ENCODE assay signal across 8 cellular contexts in the genomic region with DNA sequence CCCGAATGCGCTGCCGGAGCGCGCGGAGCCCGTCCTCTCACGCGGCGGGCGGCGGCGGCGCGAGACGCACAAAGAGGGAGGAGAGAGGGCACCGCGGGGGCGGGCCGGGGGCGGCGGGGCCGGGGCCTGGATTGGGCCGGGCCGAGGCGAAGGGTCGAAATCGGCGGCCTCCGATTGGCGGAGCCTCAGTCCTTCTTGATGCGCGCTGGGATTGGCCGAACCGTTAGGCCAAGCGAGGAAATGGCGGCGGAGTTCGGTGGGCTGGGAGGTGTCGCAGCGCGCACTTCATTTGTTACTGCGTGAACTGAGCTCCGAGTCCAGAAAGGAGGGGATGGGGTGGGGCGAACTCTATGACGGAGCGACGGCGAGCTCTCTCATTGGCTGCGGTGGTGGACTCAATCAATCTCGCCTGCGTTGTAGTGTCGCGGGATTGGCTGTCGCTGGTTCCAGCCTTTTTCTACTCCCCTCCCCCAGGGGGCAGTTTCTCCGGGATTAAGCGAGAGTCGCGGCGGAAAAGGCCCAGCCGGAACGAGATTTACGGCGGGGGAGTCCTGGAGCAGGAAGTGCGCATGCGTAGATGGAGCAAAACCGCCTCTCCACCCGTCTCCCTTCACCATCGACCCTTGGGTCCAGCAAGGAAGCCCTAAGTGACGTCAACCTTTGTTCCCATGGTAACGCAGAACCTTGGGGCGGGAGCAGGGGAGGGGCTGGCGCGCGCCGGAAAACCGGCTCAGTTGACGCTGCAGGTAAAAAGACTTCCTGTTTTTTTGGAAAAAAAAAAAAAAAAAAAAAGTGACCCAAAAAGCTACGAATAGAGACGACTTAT. TPM values are rescaled to one million over a fixed set of nuclear protein-coding genes. Genes with fewer than 3 reads are reported as not detected.
DNase-seq lines count a peak whose midpoint lies in the region; ATAC-seq lines count a peak whose summit lies in the region.

A gene with protein sequence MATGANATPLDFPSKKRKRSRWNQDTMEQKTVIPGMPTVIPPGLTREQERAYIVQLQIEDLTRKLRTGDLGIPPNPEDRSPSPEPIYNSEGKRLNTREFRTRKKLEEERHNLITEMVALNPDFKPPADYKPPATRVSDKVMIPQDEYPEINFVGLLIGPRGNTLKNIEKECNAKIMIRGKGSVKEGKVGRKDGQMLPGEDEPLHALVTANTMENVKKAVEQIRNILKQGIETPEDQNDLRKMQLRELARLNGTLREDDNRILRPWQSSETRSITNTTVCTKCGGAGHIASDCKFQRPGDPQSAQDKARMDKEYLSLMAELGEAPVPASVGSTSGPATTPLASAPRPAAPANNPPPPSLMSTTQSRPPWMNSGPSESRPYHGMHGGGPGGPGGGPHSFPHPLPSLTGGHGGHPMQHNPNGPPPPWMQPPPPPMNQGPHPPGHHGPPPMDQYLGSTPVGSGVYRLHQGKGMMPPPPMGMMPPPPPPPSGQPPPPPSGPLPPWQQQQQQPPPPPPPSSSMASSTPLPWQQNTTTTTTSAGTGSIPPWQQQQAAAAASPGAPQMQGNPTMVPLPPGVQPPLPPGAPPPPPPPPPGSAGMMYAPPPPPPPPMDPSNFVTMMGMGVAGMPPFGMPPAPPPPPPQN (minus strand): TSS at position 70 of the 826 bp plus-strand sequence. CDS start 150 bp downstream, outside the sequence.

- H3K9me3 Mint-ChIP-seq in activated CD4-positive, alpha-beta T cell treated with anti-CD3 and anti-CD28 coated beads, Interleukin-2, amount 10 ng/mL, durations not matched to agents 7 days and 5 days = no peaks in the 10 kb centered on the region

- peak within 1 kb of the TSS; percentile 95 to 100 (median 99) for H3K27ac ChIP-seq in BLaER1 treated with 17β-estradiol and CSF1 and Interleukin-3, amounts not matched to agents 10 nM and 100 nM

- no peaks in the 10 kb centered on the region for H3K27me3 ChIP-seq in BLaER1 treated with 17β-estradiol and CSF1 and Interleukin-3, amounts not matched to agents 10 nM and 100 nM

- peaks cover 39 to 42% (median 39%) of the 10 kb centered on the region in 11 experiments for H4K20me1 ChIP-seq in BLaER1 treated with 17β-estradiol and CSF1 and Interleukin-3, amounts not matched to agents 10 nM and 100 nM

- POLR2A ChIA-PET in activated CD4-positive, alpha-beta T cell treated with anti-CD3 and anti-CD28 coated beads, Interleukin-2, amount 10 ng/mL, durations not matched to agents 7 days and 5 days (lab: Charles Lee) = interaction anchor here (0.6 to 1.0 kb wide), 5 partner anchors 32 to 794 kb away, joined by 3 to 4 read pairs (median 3); a partner anchor contains a TSS

- peak within 1 kb of the TSS; percentile 71 to 98 (median 92) for H3K4me3 ChIP-seq in BLaER1 treated with 17β-estradiol and CSF1 and Interleukin-3, amounts not matched to agents 10 nM and 100 nM

- peaks cover 41 to 51% (median 50%) of the 10 kb centered on the region in 10 experiments for H3K4me1 ChIP-seq in BLaER1 treated with 17β-estradiol and CSF1 and Interleukin-3, amounts not matched to agents 10 nM and 100 nM

- H3K27ac Mint-ChIP-seq in activated CD4-positive, alpha-beta T cell treated with anti-CD3 and anti-CD28 coated beads, Interleukin-2, amount 10 ng/mL, durations not matched to agents 7 days and 5 days = peak within 1 kb of the TSS; percentile 98

- H3K4me2 ChIP-seq in BLaER1 treated with 17β-estradiol and CSF1 and Interleukin-3, amounts not matched to agents 10 nM and 100 nM = peak within 1 kb of the TSS; percentile 92 to 98 (median 97)

- H3K27me3 Mint-ChIP-seq in activated CD4-positive, alpha-beta T cell treated with anti-CD3 and anti-CD28 coated beads, Interleukin-2, amount 10 ng/mL, durations not matched to agents 7 days and 5 days = no peaks in the 10 kb centered on the region

- CTCF ChIA-PET in activated CD4-positive, alpha-beta T cell treated with anti-CD3 and anti-CD28 coated beads, Interleukin-2, amount 10 ng/mL, durations not matched to agents 7 days and 5 days (lab: Charles Lee) = interaction anchor here (0.6 to 1.8 kb wide), 11 partner anchors 11 to 1891 kb away, joined by 3 to 7 read pairs (median 3); a partner anchor contains a TSS

- ATAC-seq in GM19328 (IDR thresholded peaks at IDR 0.05; ENCODE audit: unreplicated experiment) (peak; percentile 84), HG03520 (IDR thresholded peaks at IDR 0.05; ENCODE audit: unreplicated experiment) (peak; percentile 78)

- H3K4me1 Mint-ChIP-seq in activated CD4-positive, alpha-beta T cell treated with anti-CD3 and anti-CD28 coated beads, Interleukin-2, amount 10 ng/mL, durations not matched to agents 7 days and 5 days = peaks cover 54% of the 10 kb centered on the region

- DNase-seq in NCI-H69 (lab: John Stamatoyannopoulos, UW) (peak; percentile 100), dedifferentiated amniotic fluid mesenchymal stem cell (ENCODE audit: extremely low spot score) (peak; percentile 100), left kidney (ENCODE audit: low read depth, low spot score) (peak; percentile 100)
- DNase-seq in activated CD4-positive, alpha-beta T cell treated with anti-CD3 and anti-CD28 coated beads, Interleukin-2, amount 10 ng/mL, durations not matched to agents 7 days and 5 days = peak; percentile 100
- peak; percentile 97 to 98 for DNase-seq in stimulated activated CD4-positive, alpha-beta T cell treated with anti-CD3 and anti-CD28 coated beads, Interleukin-2, amount 100 ng/mL, for 24 hours

- no peaks in the 10 kb centered on the region for H3K9me3 ChIP-seq in BLaER1 treated with 17β-estradiol and CSF1 and Interleukin-3, amounts not matched to agents 10 nM and 100 nM (replicated peaks in 1 of 11)

- peak within 1 kb of the TSS; percentile 96 to 100 (median 99) for H3K9ac ChIP-seq in BLaER1 treated with 17β-estradiol and CSF1 and Interleukin-3, amounts not matched to agents 10 nM and 100 nM

- H3K4me3 Mint-ChIP-seq in activated CD4-positive, alpha-beta T cell treated with anti-CD3 and anti-CD28 coated beads, Interleukin-2, amount 10 ng/mL, durations not matched to agents 7 days and 5 days = peak within 1 kb of the TSS; percentile 97

- peaks cover 40% of the 10 kb centered on the region for H3K36me3 Mint-ChIP-seq in activated CD4-positive, alpha-beta T cell treated with anti-CD3 and anti-CD28 coated beads, Interleukin-2, amount 10 ng/mL, durations not matched to agents 7 days and 5 days (ENCODE audit: low read depth)

- peaks cover 35 to 39% (median 38%) of the 10 kb centered on the region in 11 experiments for H3K36me3 ChIP-seq in BLaER1 treated with 17β-estradiol and CSF1 and Interleukin-3, amounts not matched to agents 10 nM and 100 nM

RNA-seq across cellular contexts. Expression of the gene that starts here (rescaled TPM):
- total RNA-seq in activated CD4-positive, alpha-beta T cell treated with anti-CD3 and anti-CD28 coated beads, Interleukin-2, amount 10 ng/mL, durations not matched to agents 7 days and 5 days = 100 to 1,000 TPM; 435 to 456 TPM

Comparison
In these comparisons a context has a peak if more than half of its experiments do, and no peak if none do; other contexts are left out.
1. Peak in every context shown above with its lines: DNase-seq, ATAC-seq, H3K4me3 ChIP-seq and H3K27ac ChIP-seq.